ENCODE assay signal across 10 cellular contexts in genomic region chr20:17662333-17663039, GRCh38. TPM values are rescaled to one million over a fixed set of nuclear protein-coding genes. Genes with fewer than 3 reads are reported as not detected.
DNase-seq lines count a peak whose midpoint lies in the region; ATAC-seq, FAIRE-seq and TF ChIP-seq lines count a peak whose summit lies in the region.
"Had no signal": no experiment of that assay in that cellular context is flagged by ENCODE, and none has a peak within 500 bp of the region (broad histone marks: within the 10 kb centered on the region; RNA-seq: fewer than 3 reads in every experiment).

No MANE protein-coding gene starts in this region.

- H3K36me3 ChIP-seq in bronchial epithelial cell (ENCODE audit: control insufficient read depth, insufficient read depth, low read length) (peaks cover 15% of the 10 kb centered on the region), aorta (ENCODE audit: control insufficient read depth in 1 of 2, insufficient read depth in 2 of 2, low read length in 1 of 2) (peaks cover 2 to 4% of the 10 kb centered on the region in 2 donors)

- H3K27me3 ChIP-seq in bronchial epithelial cell (ENCODE audit: control insufficient read depth, insufficient read depth, low read length) (no peaks in the 10 kb centered on the region), aorta (ENCODE audit: control insufficient read depth in 1 of 2, insufficient read depth in 2 of 2, low read length in 1 of 2) (no peaks in the 10 kb centered on the region)

- no peak overlapping the region for H3K27ac ChIP-seq in aorta (ENCODE audit: low read depth in 1 of 2, low read length in 2 of 2)

- intact Hi-C loops in aorta (cut with DNase I), result no loop called here

- peak; percentile 39 for DNase-seq in activated effector memory CD4-positive, alpha-beta T cell treated with anti-CD3 and anti-CD28 coated beads, Interleukin-2, amount 50 U/mL, for 16 hours
- no peak for DNase-seq in activated effector memory CD4-positive, alpha-beta T cell treated with Interleukin-2 at 50 U/mL for 16 hours
- DNase-seq in bronchial epithelial cell (ENCODE audit: low read depth) (no peak), myocyte (ENCODE audit: low read depth) (peak; percentile 93), aorta (peak; percentile 70 to 79), SHP77 treated with DMSO at 0.1 percent for 48 hours (lab: John Stamatoyannopoulos, UW) (no peak), NCI-H128 (lab: John Stamatoyannopoulos, UW; ENCODE audit: unreplicated experiment) (no peak)
- DNase-seq: CD8-positive, alpha-beta T cell had no signal

- peak; percentile 73 for ATAC-seq in aorta (ENCODE audit: low FRiP score)
- ATAC-seq in HG02938 (IDR thresholded peaks at IDR 0.05; ENCODE audit: unreplicated experiment), result no peak
- ATAC-seq: CD8-positive, alpha-beta T cell had no signal

- H3K4me1 ChIP-seq in aorta (ENCODE audit: control insufficient read depth in 1 of 2, insufficient read depth in 2 of 2, low read length in 2 of 2), result peaks cover 0 to 10% of the 10 kb centered on the region in 2 donors

- no peak overlapping the region for H3K4me3 ChIP-seq in bronchial epithelial cell (ENCODE audit: low read depth, low read length)
- no peak overlapping the region for H3K4me3 ChIP-seq in aorta (ENCODE audit: low read length in 2 of 2)

- WGBS in aorta, 2 donors, result 50 to 59% methylated on average over 10 of the region's 10 CpGs

- H3K9me3 ChIP-seq in aorta (ENCODE audit: control insufficient read depth, low read length), result no peaks in the 10 kb centered on the region

- TF ChIP-seq CTCF in bronchial epithelial cell (IDR thresholded peaks at IDR 0.05; ENCODE audit: insufficient read depth, low read length, severe bottlenecking), result no peak

- FAIRE-seq in bronchial epithelial cell (lab: Jason Lieb, UNC), result peak; percentile 18

RNA-seq across cellular contexts. Expression of gene RRBP1, which starts 19.6 kb away (rescaled TPM):
- 65.0 and 97.5 TPM in 2 replicates for total RNA-seq in bronchial epithelial cell
- 77.4 and 86.8 TPM in 2 replicates for total RNA-seq in myocyte
- polyA plus RNA-seq in myocyte (2012), result 135 TPM
- 100 to 1,000 TPM; 165 to 178 TPM for total RNA-seq in aorta
- polyA plus RNA-seq in aorta, result 10 to 100 TPM; 19.3 to 78.6 TPM

RNA-seq across cellular contexts. Expression of gene BANF2, which starts 37.3 kb away (rescaled TPM):
- not detected in 2 replicates for total RNA-seq in bronchial epithelial cell
- not detected in 2 replicates for total RNA-seq in myocyte
- not detected for polyA plus RNA-seq in myocyte (2012)
- not detected for total RNA-seq in aorta
- polyA plus RNA-seq in aorta, result not detected
- total RNA-seq: CD8-positive, alpha-beta T cell; kidney epithelial cell had no signal

Comparison
In these comparisons a context has a peak if more than half of its experiments do, and no peak if none do; other contexts are left out.
1. DNase-seq: peak in activated effector memory CD4-positive, alpha-beta T cell treated with anti-CD3 and anti-CD28 coated beads, Interleukin-2, amount 50 U/mL, for 16 hours (single experiment), myocyte (single experiment) and aorta (2 of 2); none in activated effector memory CD4-positive, alpha-beta T cell treated with Interleukin-2 at 50 U/mL for 16 hours (single experiment), bronchial epithelial cell (single experiment), SHP77 treated with DMSO at 0.1 percent for 48 hours (single experiment) and NCI-H128 (single experiment).